Comparison of ENCODE assay signal across 22 cellular contexts in the genomic region with DNA sequence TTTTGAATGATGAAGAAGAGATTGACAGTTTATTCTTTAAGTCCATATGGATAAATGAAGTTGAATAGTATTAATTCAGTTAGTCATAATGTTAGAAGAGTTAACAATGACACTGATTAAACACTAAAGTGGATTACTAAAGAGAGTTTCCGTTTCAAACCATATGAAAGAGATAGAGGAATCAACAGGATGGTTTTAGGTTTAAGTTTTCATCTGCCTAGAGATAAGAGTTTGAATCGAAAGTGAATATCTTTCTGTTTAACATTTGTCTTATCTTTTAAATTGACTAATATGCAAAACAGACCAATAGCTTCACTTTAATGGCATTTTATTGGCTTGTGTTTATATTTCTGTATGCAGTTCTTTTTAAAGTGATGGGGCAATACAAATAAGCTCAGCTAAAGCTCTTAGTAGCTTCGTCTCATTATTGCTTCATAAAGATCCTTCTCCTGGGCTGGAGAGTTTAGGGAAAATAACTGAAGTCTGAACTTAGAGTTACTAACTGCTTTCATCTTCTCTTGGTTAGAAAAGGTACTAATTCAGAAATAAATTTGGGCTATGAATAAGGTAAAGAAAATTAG.
A peak's percentile ranks its signal among the peaks of the same experiment; 100 is the strongest.
DNase-seq lines count a peak whose midpoint lies in the region; ATAC-seq, FAIRE-seq and TF ChIP-seq lines count a peak whose summit lies in the region.
"Had no signal": no experiment of that assay in that cellular context is flagged by ENCODE, and none has a peak within 500 bp of the region (broad histone marks: within the 10 kb centered on the region; RNA-seq: fewer than 3 reads in every experiment).

No MANE protein-coding gene starts in this region.

- H3K14ac ChIP-seq in IMR-90 (replicated peaks; ENCODE audit: low read depth, low read length) = no peak overlapping the region

- no peak overlapping the region for H2BK5ac ChIP-seq in IMR-90 (ENCODE audit: low read depth, low read length, poor library complexity, severe bottlenecking)

- no peak for TF ChIP-seq EP300 in HepG2 (IDR thresholded peaks at IDR 0.05; ENCODE audit: low read depth in 2 of 2, low read length in 2 of 2)
- TF ChIP-seq EP300 in HepG2 (CRISPR knock-in tag; IDR thresholded peaks at IDR 0.05; ENCODE audit: borderline replicate concordance) = no peak

- no peak overlapping the region for H3K9ac ChIP-seq in IMR-90 (ENCODE audit: low read depth, low read length)
- H3K9ac ChIP-seq in HepG2 (ENCODE audit: insufficient read depth, low read depth, low read length) = no peak overlapping the region
- H3K9ac ChIP-seq in smooth muscle cell (ENCODE audit: low read depth) = no peak overlapping the region

- no peak overlapping the region for H3K4me3 ChIP-seq in IMR-90 (ENCODE audit: insufficient read depth, low read depth, low read length)
- H3K4me3 ChIP-seq in fibroblast of pulmonary artery (replicated peaks; ENCODE audit: low read depth, low read length) = no peak overlapping the region
- H3K4me3 ChIP-seq in HepG2 (replicated peaks in 1 of 3; ENCODE audit: insufficient read depth in 1 of 3, low read depth in 2 of 3, low read length in 3 of 3) = no peak overlapping the region
- peak overlapping the region; percentile 4 for H3K4me3 ChIP-seq in smooth muscle cell
- H3K4me3 ChIP-seq: MG63, Peyer's patch, SK-N-MC had no signal

- H2BK120ac ChIP-seq in IMR-90 (ENCODE audit: low read depth, low read length) = no peak overlapping the region

- no peak overlapping the region for H4K5ac ChIP-seq in IMR-90 (ENCODE audit: low read depth, low read length)

- no peak overlapping the region for H2AK9ac ChIP-seq in IMR-90 (replicated peaks; ENCODE audit: low read depth, low read length, poor library complexity)

- H3K18ac ChIP-seq in IMR-90 (ENCODE audit: low read depth, low read length) = no peak overlapping the region

- H2AK5ac ChIP-seq in IMR-90 (ENCODE audit: low read depth, low read length) = no peak overlapping the region

- no peak overlapping the region; the same call in 1 of the 2 replicates for H3K27ac ChIP-seq in IMR-90 (ENCODE audit: insufficient read depth, low read length)
- H3K27ac ChIP-seq in HepG2 (ENCODE audit: extremely low read length, insufficient read depth, low read length) = no peak overlapping the region
- no peak overlapping the region for H3K27ac ChIP-seq in smooth muscle cell (ENCODE audit: low read depth)
- H3K27ac ChIP-seq: Peyer's patch, SK-N-MC had no signal

- CTCF ChIA-PET in IMR-90 (lab: Yijun Ruan, JAX) (no interaction called here), HepG2 (lab: Yijun Ruan, JAX; ENCODE audit: low intra/inter-chr PET ratio, low total read pairs) (no interaction called here)

- H3K23ac ChIP-seq in IMR-90 (ENCODE audit: low read depth, low read length) = no peak overlapping the region

- no peak overlapping the region for H3K4ac ChIP-seq in IMR-90 (ENCODE audit: low read depth, low read length)

- H3K36me3 ChIP-seq in IMR-90 (ENCODE audit: control insufficient read depth, insufficient read depth, low read length) = no peaks in the 10 kb centered on the region
- no peaks in the 10 kb centered on the region for H3K36me3 ChIP-seq in HepG2 (replicated peaks in 1 of 2; ENCODE audit: control insufficient read depth in 1 of 2, insufficient read depth in 2 of 2, low read length in 2 of 2)
- no peaks in the 10 kb centered on the region for H3K36me3 ChIP-seq in smooth muscle cell (ENCODE audit: low read depth)
- H3K36me3 ChIP-seq: MG63, Peyer's patch had no signal

- no peak for TF ChIP-seq POLR2A in IMR-90 (IDR thresholded peaks at IDR 0.05; ENCODE audit: low read depth, low read length)
- TF ChIP-seq POLR2A in HepG2 (IDR thresholded peaks at IDR 0.05; ENCODE audit: insufficient read depth in 1 of 2, low read depth in 2 of 2, low read length in 2 of 2) = no peak

- BruUV-seq in IMR-90 (replicated peaks; lab: Mats Ljungman, UMichigan) = no TSS peak
- BruUV-seq in HepG2 (replicated peaks; lab: Mats Ljungman, UMichigan) = no TSS peak

- POLR2A ChIA-PET in IMR-90 (lab: Charles Lee; ENCODE audit: unreplicated experiment) = no interaction called here
- POLR2A ChIA-PET in HepG2 (lab: Yijun Ruan, JAX) = no interaction called here

- TF ChIP-seq RAD21 in IMR-90 (IDR thresholded peaks at IDR 0.05; ENCODE audit: low read length) = no peak
- no peak for TF ChIP-seq RAD21 in HepG2 (CRISPR knock-in tag; IDR thresholded peaks at IDR 0.05)

- no peaks in the 10 kb centered on the region for H3K79me1 ChIP-seq in IMR-90 (ENCODE audit: low read depth in 1 of 2, low read length in 2 of 2)

- no peaks in the 10 kb centered on the region for H3K79me2 ChIP-seq in HepG2 (ENCODE audit: insufficient read depth, low read length)
- H3K79me2 ChIP-seq in smooth muscle cell (ENCODE audit: low read depth) = no peaks in the 10 kb centered on the region

- intact Hi-C loops in IMR-90 (cut with micrococcal nuclease) (no loop called here), HepG2 (cut with micrococcal nuclease; ENCODE audit: unreplicated experiment) (no loop called here)

- H3K4me1 ChIP-seq in IMR-90 (ENCODE audit: control insufficient read depth, insufficient read depth, low read length) = no peaks in the 10 kb centered on the region
- H3K4me1 ChIP-seq in HepG2 (ENCODE audit: insufficient read depth, low read length) = peaks cover 5% of the 10 kb centered on the region; the same call in 1 of the 2 replicates
- H3K4me1 ChIP-seq in smooth muscle cell (ENCODE audit: low read depth) = no peaks in the 10 kb centered on the region
- H3K4me1 ChIP-seq: Peyer's patch had no signal

- no peaks in the 10 kb centered on the region for H3K9me1 ChIP-seq in IMR-90 (ENCODE audit: insufficient read depth, low read length)

- no peak overlapping the region for H4K91ac ChIP-seq in IMR-90 (ENCODE audit: insufficient read depth, low read depth, low read length)

- TF ChIP-seq CTCF in IMR-90 (conservative IDR thresholded peaks at IDR 0.05; ENCODE audit: low read depth, low read length) = no peak
- no peak for TF ChIP-seq CTCF in fibroblast of pulmonary artery (IDR thresholded peaks at IDR 0.05; ENCODE audit: low read length, missing control alignments)
- no peak for TF ChIP-seq CTCF in HepG2 (CRISPR knock-in tag; IDR thresholded peaks at IDR 0.05)
- TF ChIP-seq CTCF in smooth muscle cell (IDR thresholded peaks at IDR 0.05; ENCODE audit: borderline replicate concordance, insufficient read depth, poor library complexity, severe bottlenecking) = no peak

- H3K27me3 ChIP-seq in IMR-90 (ENCODE audit: control insufficient read depth, insufficient read depth, low read length) = no peaks in the 10 kb centered on the region
- no peaks in the 10 kb centered on the region for H3K27me3 ChIP-seq in HepG2 (ENCODE audit: control insufficient read depth in 1 of 2, insufficient read depth in 2 of 2, low read length in 2 of 2)
- H3K27me3 ChIP-seq in smooth muscle cell (ENCODE audit: low read depth) = no peaks in the 10 kb centered on the region
- H3K27me3 ChIP-seq: MG63, Peyer's patch had no signal

- in situ Hi-C loops in IMR-90 (cut with MboI; ENCODE audit: low sequenced_read_pairs) = no loop called here
- in situ Hi-C loops in HepG2 (cut with HindIII; ENCODE audit: extremely low pct_ligation_motif_present, low pct_unique_long_range_greater_than_20kb) = no loop called here

- dilution Hi-C loops in IMR-90 (cut with HindIII; ENCODE audit: low sequenced_read_pairs, unreplicated experiment) = no loop called here

- H4K20me1 ChIP-seq in IMR-90 (ENCODE audit: insufficient read depth, low read length) (no peaks in the 10 kb centered on the region), HepG2 (ENCODE audit: insufficient read depth, low read length) (no peaks in the 10 kb centered on the region), smooth muscle cell (ENCODE audit: low read depth) (no peaks in the 10 kb centered on the region)

- H2BK20ac ChIP-seq in IMR-90 (ENCODE audit: low read depth, low read length) = no peak overlapping the region

- no peak for FAIRE-seq in HepG2 (lab: Jason Lieb, UNC)
- FAIRE-seq: A204.1, H54 had no signal

- no peak overlapping the region for H2AFZ ChIP-seq in IMR-90 (replicated peaks; ENCODE audit: low read length, poor library complexity)
- H2AFZ ChIP-seq in HepG2 (ENCODE audit: low read length) = no peak overlapping the region
- H2AFZ ChIP-seq in smooth muscle cell (ENCODE audit: low read depth) = no peak overlapping the region

- no peak overlapping the region for H3K56ac ChIP-seq in IMR-90 (ENCODE audit: extremely low read depth, insufficient read depth, low read length)

- peak; percentile 62 for ATAC-seq in IMR-90 (ENCODE audit: low read depth)
- ATAC-seq in HepG2 = no peak
- ATAC-seq in GM21576 (IDR thresholded peaks at IDR 0.05; ENCODE audit: unreplicated experiment) = no peak

- no peak overlapping the region for H4K8ac ChIP-seq in IMR-90 (ENCODE audit: low read depth in 2 of 2, low read length in 2 of 2)

- peak overlapping the region; percentile 65 for H3K4me2 ChIP-seq in IMR-90 (ENCODE audit: low read depth, low read length)
- H3K4me2 ChIP-seq in HepG2 (ENCODE audit: low read depth, low read length) = no peak overlapping the region
- peak overlapping the region; percentile 17 for H3K4me2 ChIP-seq in smooth muscle cell

- no CpG with 5 or more reads among the region's 3 CpGs for WGBS in IMR-90 (ENCODE audit: extremely low coverage in 2 of 2, insufficient read length in 1 of 2), 2 experiments
- WGBS in HepG2 (ENCODE audit: low lambda C conversion rate) = 87% methylated on average over 3 of the region's 3 CpGs
- WGBS in smooth muscle cell (ENCODE audit: low lambda C conversion rate) = 30% methylated on average over 3 of the region's 3 CpGs

- no peak overlapping the region for H2BK15ac ChIP-seq in IMR-90 (ENCODE audit: low read depth, low read length)

- H3F3A ChIP-seq in smooth muscle cell (ENCODE audit: low read depth) = no peaks in the 10 kb centered on the region

- no peaks in the 10 kb centered on the region for H3K9me3 ChIP-seq in IMR-90 (ENCODE audit: control insufficient read depth, insufficient read depth, low read length)
- no peaks in the 10 kb centered on the region for H3K9me3 ChIP-seq in HepG2 (ENCODE audit: low read length)
- no peaks in the 10 kb centered on the region for H3K9me3 ChIP-seq in smooth muscle cell (replicated peaks; ENCODE audit: low read depth)
- H3K9me3 ChIP-seq: MG63, Peyer's patch had no signal

- DNase-seq in IMR-90 = peak; percentile 41
- DNase-seq in fibroblast of pulmonary artery (ENCODE audit: low read depth) = peak; percentile 13
- DNase-seq in HepG2 (ENCODE audit: low spot score) = no peak
- no peak for DNase-seq in smooth muscle cell (lab: John Stamatoyannopoulos, UW; ENCODE audit: unreplicated experiment)
- no peak for DNase-seq in NCI-H345 (lab: John Stamatoyannopoulos, UW)
- DNase-seq in NCI-H2171 (lab: John Stamatoyannopoulos, UW) = no peak
- DNase-seq: C1 segment of cervical spinal cord; CD4-positive, alpha-beta memory T cell; COR-L47; DMS53; KG1; MG63; NCI-H2029 treated with DMSO at 0.1 percent for 48 hours; NCI-H2227 treated with DMSO at 0.1 percent for 48 hours; NCI-H510A; OCI-M1; Peyer's patch; SIG-M5 had no signal

TF ChIP-seq in IMR-90, 13 proteins besides CTCF, POLR2A, EP300 and RAD21:
- no peak for TF ChIP-seq SMC3 (IDR thresholded peaks at IDR 0.05; ENCODE audit: low read depth, low read length)
- TF ChIP-seq CEBPB (IDR thresholded peaks at IDR 0.05; ENCODE audit: low read depth, low read length) = peak; percentile 68

TF ChIP-seq in HepG2, 621 proteins besides CTCF, POLR2A, EP300 and RAD21 (continues in another document):
- TF ChIP-seq ZNF441 (CRISPR knock-in tag; IDR thresholded peaks at IDR 0.05; ENCODE audit: borderline replicate concordance) = no peak

Comparison
In these comparisons a context has a peak if more than half of its experiments do, and no peak if none do; other contexts are left out.
1. DNase-seq: peak in IMR-90 (single experiment) and fibroblast of pulmonary artery (single experiment); none in HepG2 (single experiment), smooth muscle cell (single experiment), NCI-H345 (single experiment) and NCI-H2171 (single experiment).